ENCODE assay signal across 22 cellular contexts in the genomic region with DNA sequence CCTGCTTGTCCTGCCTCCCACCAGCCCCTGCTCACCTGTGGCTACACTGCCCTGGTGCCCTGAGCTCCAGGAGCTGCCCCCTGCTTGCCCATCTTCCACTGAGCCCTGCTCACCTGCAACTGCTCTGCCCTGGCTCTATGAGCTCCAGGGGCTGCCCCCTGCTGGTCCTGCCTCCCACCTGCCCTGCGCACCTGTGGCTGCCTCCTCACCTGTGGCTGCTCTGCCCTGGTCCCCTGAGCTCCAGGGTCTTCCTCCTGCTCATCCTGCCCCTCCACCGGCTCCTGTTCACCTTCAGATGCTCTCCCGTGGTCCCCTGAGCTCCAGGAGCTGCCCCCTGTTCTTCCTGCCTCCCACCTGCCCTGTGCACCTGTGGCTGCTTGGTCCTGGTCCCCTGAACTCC.
DNase-seq lines count a peak whose midpoint lies in the region; ATAC-seq and TF ChIP-seq lines count a peak whose summit lies in the region.
"Had no signal": no experiment of that assay in that cellular context is flagged by ENCODE, and none has a peak within 500 bp of the region (broad histone marks: within the 10 kb centered on the region; RNA-seq: fewer than 3 reads in every experiment).

No MANE protein-coding gene starts in this region.

- no peak overlapping the region for H3K27ac ChIP-seq in 22Rv1
- H3K27ac ChIP-seq in OCI-LY1 (ENCODE audit: low read depth, low read length, poor library complexity, severe bottlenecking), result peak overlapping the region; percentile 73
- H3K27ac ChIP-seq in hepatocyte, result no peak overlapping the region
- H3K27ac ChIP-seq: body of pancreas, sigmoid colon, suprapubic skin, vagina had no signal

- H3K36me3 Mint-ChIP-seq in activated naive CD8-positive, alpha-beta T cell treated with anti-CD3 and anti-CD28 coated beads, Interleukin-2, amount 50 U/mL, for 24 hours (ENCODE audit: low read depth), result peaks cover 9% of the 10 kb centered on the region
- H3K36me3 Mint-ChIP-seq: CD14-positive monocyte had no signal

- no peaks in the 10 kb centered on the region for H3K9me2 ChIP-seq in OCI-LY1 (ENCODE audit: low read depth, low read length)
- no peaks in the 10 kb centered on the region for H3K9me2 ChIP-seq in hepatocyte (replicated peaks; ENCODE audit: insufficient read depth)

- no peak for ATAC-seq in activated naive CD8-positive, alpha-beta T cell treated with anti-CD3 and anti-CD28 coated beads, Interleukin-2, amount 50 U/mL, for 24 hours
- ATAC-seq: activated CD8-positive, alpha-beta T cell treated with anti-CD3 and anti-CD28 coated beads for 36 hours; body of pancreas had no signal

- H3K9ac ChIP-seq in OCI-LY1 (ENCODE audit: low read length), result peak overlapping the region; percentile 66; the same call in 1 of the 2 replicates

- no peak overlapping the region for H3K27ac Mint-ChIP-seq in activated naive CD8-positive, alpha-beta T cell treated with anti-CD3 and anti-CD28 coated beads, Interleukin-2, amount 50 U/mL, for 24 hours
- H3K27ac Mint-ChIP-seq: activated CD8-positive, alpha-beta T cell treated with anti-CD3 and anti-CD28 coated beads for 36 hours had no signal

- TF ChIP-seq CTCF in 22Rv1 (IDR thresholded peaks at IDR 0.05) (peak; percentile 25; the same call in 1 of the 2 replicates), OCI-LY1 (IDR thresholded peaks at IDR 0.05; ENCODE audit: low read length) (no peak), hepatocyte (IDR thresholded peaks at IDR 0.05; ENCODE audit: poor library complexity) (no peak)

- no peaks in the 10 kb centered on the region for H3F3A ChIP-seq in OCI-LY1 (ENCODE audit: insufficient read depth, low read length)

- no peaks in the 10 kb centered on the region for H4K20me1 ChIP-seq in OCI-LY1 (ENCODE audit: insufficient read depth, low read length)
- no peaks in the 10 kb centered on the region for H4K20me1 ChIP-seq in hepatocyte (ENCODE audit: insufficient read depth, poor library complexity, severe bottlenecking)

- H3K9me3 Mint-ChIP-seq in activated naive CD8-positive, alpha-beta T cell treated with anti-CD3 and anti-CD28 coated beads, Interleukin-2, amount 50 U/mL, for 24 hours, result peaks cover 14% of the 10 kb centered on the region

- peak; percentile 16 for DNase-seq in ELF-1 (ENCODE audit: low read depth, low spot score)
- DNase-seq in activated naive CD8-positive, alpha-beta T cell treated with anti-CD3 and anti-CD28 coated beads, Interleukin-2, amount 50 U/mL, for 24 hours, result no peak
- no peak for DNase-seq in stimulated activated CD4-positive, alpha-beta T cell treated with anti-CD3 and anti-CD28 coated beads, Interleukin-4, amount 100 ng/mL, for 4 hours
- DNase-seq in NCI-H1694 treated with DMSO at 0.1 percent for 48 hours (lab: John Stamatoyannopoulos, UW), result no peak
- no peak for DNase-seq in central memory CD4-positive, alpha-beta T cell
- DNase-seq in hepatocyte (ENCODE audit: low spot score), result no peak
- DNase-seq: ACHN; activated CD4-positive, CD25-positive, alpha-beta regulatory T cell treated with anti-CD3 and anti-CD28 coated beads, Interleukin-2, amount 50 U/mL, for 72 hours; activated CD8-positive, alpha-beta T cell treated with anti-CD3 and anti-CD28 coated beads for 36 hours; activated effector memory CD4-positive, alpha-beta T cell treated with anti-CD3 and anti-CD28 coated beads, Interleukin-2, amount 50 U/mL, for 16 hours; glutamatergic neuron; MM.1S; NCI-H187 treated with DMSO at 0.1 percent for 48 hours; sigmoid colon had no signal

- H2AFZ ChIP-seq in OCI-LY1 (ENCODE audit: low read length) (no peak overlapping the region), hepatocyte (no peak overlapping the region)

- 67% methylated on average over 3 of the region's 3 CpGs for WGBS in hepatocyte (ENCODE audit: low lambda C conversion rate, missing lambda C conversion rate)

- peak overlapping the region; percentile 54 for H3K4me3 ChIP-seq in OCI-LY1 (ENCODE audit: low read depth, low read length, poor library complexity, severe bottlenecking)
- H3K4me3 ChIP-seq in hepatocyte, result no peak overlapping the region
- H3K4me3 ChIP-seq: body of pancreas, lung, sigmoid colon, suprapubic skin, vagina had no signal

- peaks cover 7% of the 10 kb centered on the region for H3K4me1 Mint-ChIP-seq in activated naive CD8-positive, alpha-beta T cell treated with anti-CD3 and anti-CD28 coated beads, Interleukin-2, amount 50 U/mL, for 24 hours
- H3K4me1 Mint-ChIP-seq: CD14-positive monocyte had no signal

- peak overlapping the region; percentile 48 for H3K4me3 Mint-ChIP-seq in activated naive CD8-positive, alpha-beta T cell treated with anti-CD3 and anti-CD28 coated beads, Interleukin-2, amount 50 U/mL, for 24 hours
- H3K4me3 Mint-ChIP-seq: activated CD8-positive, alpha-beta T cell treated with anti-CD3 and anti-CD28 coated beads for 36 hours had no signal

- H3K9me3 ChIP-seq in OCI-LY1 (ENCODE audit: low read length) (no peaks in the 10 kb centered on the region), hepatocyte (ENCODE audit: low read depth) (no peaks in the 10 kb centered on the region)
- H3K9me3 ChIP-seq: vagina had no signal

- peaks cover 2% of the 10 kb centered on the region for H3K27me3 Mint-ChIP-seq in activated naive CD8-positive, alpha-beta T cell treated with anti-CD3 and anti-CD28 coated beads, Interleukin-2, amount 50 U/mL, for 24 hours
- H3K27me3 Mint-ChIP-seq: progenitor cell of endocrine pancreas had no signal

- H3K4me2 ChIP-seq in OCI-LY1 (ENCODE audit: low read length) (peak overlapping the region; percentile 39; the same call in 1 of the 2 replicates), hepatocyte (no peak overlapping the region)

- no peaks in the 10 kb centered on the region for H3K27me3 ChIP-seq in OCI-LY1 (ENCODE audit: insufficient read depth, low read length)
- H3K27me3 ChIP-seq in hepatocyte, result no peaks in the 10 kb centered on the region
- H3K27me3 ChIP-seq: body of pancreas, sigmoid colon, suprapubic skin, vagina had no signal

- H3K36me3 ChIP-seq in OCI-LY1 (ENCODE audit: insufficient read depth, low read length) (no peaks in the 10 kb centered on the region; the same call in 1 of the 2 replicates), hepatocyte (replicated peaks; ENCODE audit: insufficient read depth, low read depth) (no peaks in the 10 kb centered on the region)
- H3K36me3 ChIP-seq: sigmoid colon, suprapubic skin, vagina had no signal

- H3K4me1 ChIP-seq in OCI-LY1 (ENCODE audit: insufficient read depth, low read length, severe bottlenecking), result peaks cover 13% of the 10 kb centered on the region
- H3K4me1 ChIP-seq in hepatocyte (ENCODE audit: insufficient read depth), result no peaks in the 10 kb centered on the region
- H3K4me1 ChIP-seq: body of pancreas, sigmoid colon, suprapubic skin, vagina had no signal

- H3K79me2 ChIP-seq in OCI-LY1 (ENCODE audit: insufficient read depth, low read length), result no peaks in the 10 kb centered on the region
- H3K79me2 ChIP-seq in hepatocyte, result no peaks in the 10 kb centered on the region
